ENCODE assay signal across 2 cellular contexts in genomic region chr19:5864013-5864720, GRCh38.
TF ChIP-seq lines count a peak whose summit lies in the region.

No MANE protein-coding gene starts in this region.

TF ChIP-seq in GM23338, 12 proteins besides CTCF, POLR2A, EP300 and RAD21:
- TF ChIP-seq JUNB (IDR thresholded peaks at IDR 0.05; ENCODE audit: unreplicated experiment): no peak
- no peak for TF ChIP-seq ZNF462 (CRISPR knock-in tag; IDR thresholded peaks at IDR 0.05)
- TF ChIP-seq STAT1 (IDR thresholded peaks at IDR 0.05; ENCODE audit: unreplicated experiment): no peak
- no peak for TF ChIP-seq EZH2phosphoT487 (IDR thresholded peaks at IDR 0.05; ENCODE audit: unreplicated experiment)
- TF ChIP-seq POLR2AphosphoS5 (IDR thresholded peaks at IDR 0.05; ENCODE audit: low read depth): no peak
- no peak for TF ChIP-seq EZH2 (IDR thresholded peaks at IDR 0.05; ENCODE audit: low read depth, unreplicated experiment)
- TF ChIP-seq CREB1 (CRISPR knock-in tag; IDR thresholded peaks at IDR 0.05; ENCODE audit: low read depth): no peak
- TF ChIP-seq, protein P1, sequence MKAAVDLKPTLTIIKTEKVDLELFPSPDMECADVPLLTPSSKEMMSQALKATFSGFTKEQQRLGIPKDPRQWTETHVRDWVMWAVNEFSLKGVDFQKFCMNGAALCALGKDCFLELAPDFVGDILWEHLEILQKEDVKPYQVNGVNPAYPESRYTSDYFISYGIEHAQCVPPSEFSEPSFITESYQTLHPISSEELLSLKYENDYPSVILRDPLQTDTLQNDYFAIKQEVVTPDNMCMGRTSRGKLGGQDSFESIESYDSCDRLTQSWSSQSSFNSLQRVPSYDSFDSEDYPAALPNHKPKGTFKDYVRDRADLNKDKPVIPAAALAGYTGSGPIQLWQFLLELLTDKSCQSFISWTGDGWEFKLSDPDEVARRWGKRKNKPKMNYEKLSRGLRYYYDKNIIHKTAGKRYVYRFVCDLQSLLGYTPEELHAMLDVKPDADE (IDR thresholded peaks at IDR 0.05): no peak
- no peak for TF ChIP-seq ZNF114 (CRISPR knock-in tag; IDR thresholded peaks at IDR 0.05)
- TF ChIP-seq NANOG (IDR thresholded peaks at IDR 0.05; ENCODE audit: borderline replicate concordance): no peak
- TF ChIP-seq, protein P2, sequence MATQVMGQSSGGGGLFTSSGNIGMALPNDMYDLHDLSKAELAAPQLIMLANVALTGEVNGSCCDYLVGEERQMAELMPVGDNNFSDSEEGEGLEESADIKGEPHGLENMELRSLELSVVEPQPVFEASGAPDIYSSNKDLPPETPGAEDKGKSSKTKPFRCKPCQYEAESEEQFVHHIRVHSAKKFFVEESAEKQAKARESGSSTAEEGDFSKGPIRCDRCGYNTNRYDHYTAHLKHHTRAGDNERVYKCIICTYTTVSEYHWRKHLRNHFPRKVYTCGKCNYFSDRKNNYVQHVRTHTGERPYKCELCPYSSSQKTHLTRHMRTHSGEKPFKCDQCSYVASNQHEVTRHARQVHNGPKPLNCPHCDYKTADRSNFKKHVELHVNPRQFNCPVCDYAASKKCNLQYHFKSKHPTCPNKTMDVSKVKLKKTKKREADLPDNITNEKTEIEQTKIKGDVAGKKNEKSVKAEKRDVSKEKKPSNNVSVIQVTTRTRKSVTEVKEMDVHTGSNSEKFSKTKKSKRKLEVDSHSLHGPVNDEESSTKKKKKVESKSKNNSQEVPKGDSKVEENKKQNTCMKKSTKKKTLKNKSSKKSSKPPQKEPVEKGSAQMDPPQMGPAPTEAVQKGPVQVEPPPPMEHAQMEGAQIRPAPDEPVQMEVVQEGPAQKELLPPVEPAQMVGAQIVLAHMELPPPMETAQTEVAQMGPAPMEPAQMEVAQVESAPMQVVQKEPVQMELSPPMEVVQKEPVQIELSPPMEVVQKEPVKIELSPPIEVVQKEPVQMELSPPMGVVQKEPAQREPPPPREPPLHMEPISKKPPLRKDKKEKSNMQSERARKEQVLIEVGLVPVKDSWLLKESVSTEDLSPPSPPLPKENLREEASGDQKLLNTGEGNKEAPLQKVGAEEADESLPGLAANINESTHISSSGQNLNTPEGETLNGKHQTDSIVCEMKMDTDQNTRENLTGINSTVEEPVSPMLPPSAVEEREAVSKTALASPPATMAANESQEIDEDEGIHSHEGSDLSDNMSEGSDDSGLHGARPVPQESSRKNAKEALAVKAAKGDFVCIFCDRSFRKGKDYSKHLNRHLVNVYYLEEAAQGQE (IDR thresholded peaks at IDR 0.05; ENCODE audit: unreplicated experiment): no peak
- TF ChIP-seq ZNF331 (CRISPR knock-in tag; IDR thresholded peaks at IDR 0.05; ENCODE audit: low read depth): no peak

TF ChIP-seq in GM12878, 131 proteins besides CTCF, POLR2A, EP300 and RAD21:
- TF ChIP-seq HSF1 (IDR thresholded peaks at IDR 0.05; ENCODE audit: low read depth, low read length): peak; percentile 97
- TF ChIP-seq GABPA (IDR thresholded peaks at IDR 0.05; ENCODE audit: low read depth): no peak
